10 cellular contexts compared by ENCODE assay signal in the genomic region with DNA sequence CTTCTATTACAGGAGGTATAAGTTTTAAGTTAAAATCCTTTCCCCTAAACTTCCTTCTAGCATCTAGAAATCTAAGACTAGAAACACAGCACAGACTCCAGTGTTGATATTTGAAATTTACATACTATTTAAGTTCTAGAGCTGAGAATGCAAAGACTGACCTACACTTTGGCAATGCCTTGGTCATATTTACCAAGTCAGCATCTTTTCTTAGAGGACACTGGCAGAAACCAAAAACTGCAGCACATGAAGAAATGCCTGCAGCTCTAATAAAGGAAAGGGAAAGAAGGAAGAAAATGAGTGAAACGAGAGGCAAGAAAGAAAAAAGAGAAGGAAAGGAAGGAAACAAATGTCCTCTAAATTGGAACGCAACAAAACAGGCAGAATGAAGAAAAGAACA.
"Had no signal": no experiment of that assay in that cellular context is flagged by ENCODE, and none has a peak within 500 bp of the region (broad histone marks: within the 10 kb centered on the region; RNA-seq: fewer than 3 reads in every experiment).

No MANE protein-coding gene starts in this region.

- FAIRE-seq: H54 had no signal

- DNase-seq: GM23248, GOT3, H7, H9, HCEC 1CT, HFFc6 had no signal

- H3K4me1 ChIP-seq: HAP-1 had no signal

- H3K4me2 ChIP-seq: GM23338 had no signal

- H3K27ac ChIP-seq: GM23248 had no signal

- H3K4me3 ChIP-seq: GM23248, GM23338, HAP-1 had no signal

- H3K36me3 ChIP-seq: HAP-1 had no signal

- H3K9me3 ChIP-seq: HAP-1 had no signal

- ATAC-seq: GM23338, HCT116 had no signal

- H2AFZ ChIP-seq: GM23248, GM23338 had no signal

- H3K9ac ChIP-seq: GM23248 had no signal
